ENCODE assay signal across 10 cellular contexts in the genomic region with DNA sequence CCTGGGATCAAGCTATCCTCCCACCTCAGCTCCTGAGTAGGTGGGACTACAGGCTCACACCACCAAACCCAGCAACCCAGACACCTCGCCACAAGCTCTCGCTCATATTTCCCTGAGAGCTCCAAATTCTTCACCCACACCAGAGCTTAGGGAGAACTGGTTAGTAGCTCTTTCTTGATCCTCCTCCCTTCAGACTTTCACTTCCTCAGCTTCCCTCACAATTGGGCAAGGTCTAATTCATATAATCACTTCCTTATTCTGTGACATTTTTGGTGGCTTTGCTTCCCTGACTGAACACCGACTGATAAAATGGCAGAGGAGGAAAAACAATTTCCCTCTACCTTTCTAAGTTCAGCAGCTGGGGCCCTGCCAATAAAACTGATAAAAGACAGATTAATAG.
DNase-seq lines count a peak whose midpoint lies in the region; ATAC-seq, FAIRE-seq and TF ChIP-seq lines count a peak whose summit lies in the region.
"Had no signal": no experiment of that assay in that cellular context is flagged by ENCODE, and none has a peak within 500 bp of the region (broad histone marks: within the 10 kb centered on the region; RNA-seq: fewer than 3 reads in every experiment).

No MANE protein-coding gene starts in this region.

- no peak overlapping the region for H3K4me3 Mint-ChIP-seq in activated T-helper 2 cell treated with anti-CD3 and anti-CD28 coated beads, Interferon-gamma antibody, Interleukin-2, Interleukin-4, amounts not matched to agents 10 μg/mL and 5 μg/mL and 100 μg/mL, durations not matched to agents 14 hours and 24 hours and 36 hours (ENCODE audit: low read depth)

- H3K4me1 ChIP-seq in right lobe of liver = no peaks in the 10 kb centered on the region
- no peaks in the 10 kb centered on the region for H3K4me1 ChIP-seq in HepG2 (ENCODE audit: insufficient read depth, low read length)
- H3K4me1 ChIP-seq in upper lobe of right lung = no peaks in the 10 kb centered on the region
- no peaks in the 10 kb centered on the region for H3K4me1 ChIP-seq in gastroesophageal sphincter

- TF ChIP-seq EP300 in HepG2 (IDR thresholded peaks at IDR 0.05; ENCODE audit: low read depth in 2 of 2, low read length in 2 of 2) = no peak
- no peak for TF ChIP-seq EP300 in HepG2 (CRISPR knock-in tag; IDR thresholded peaks at IDR 0.05; ENCODE audit: borderline replicate concordance)
- TF ChIP-seq EP300 in gastroesophageal sphincter (IDR thresholded peaks at IDR 0.05) = no peak

- CTCF ChIA-PET in HepG2 (lab: Yijun Ruan, JAX; ENCODE audit: low intra/inter-chr PET ratio, low total read pairs) = no interaction called here

- no peaks in the 10 kb centered on the region for H3K9me3 Mint-ChIP-seq in activated T-helper 2 cell treated with anti-CD3 and anti-CD28 coated beads, Interferon-gamma antibody, Interleukin-2, Interleukin-4, amounts not matched to agents 10 μg/mL and 5 μg/mL and 100 μg/mL, durations not matched to agents 14 hours and 24 hours and 36 hours

- 58% methylated on average over 3 of the region's 3 CpGs for WGBS in right lobe of liver (ENCODE audit: insufficient coverage, low coverage, low lambda C conversion rate, missing lambda C conversion rate)
- 31% methylated on average over 3 of the region's 3 CpGs for WGBS in HepG2 (ENCODE audit: low lambda C conversion rate)
- 74 to 100% methylated on average over 2 to 3 of the region's 3 CpGs for WGBS in gastroesophageal sphincter (ENCODE audit: low coverage in 1 of 2), 2 donors

- no peak overlapping the region for H3K9ac ChIP-seq in HepG2 (ENCODE audit: insufficient read depth, low read depth, low read length)

- H3K36me3 Mint-ChIP-seq in activated T-helper 2 cell treated with anti-CD3 and anti-CD28 coated beads, Interferon-gamma antibody, Interleukin-2, Interleukin-4, amounts not matched to agents 10 μg/mL and 5 μg/mL and 100 μg/mL, durations not matched to agents 14 hours and 24 hours and 36 hours (ENCODE audit: low read depth) = no peaks in the 10 kb centered on the region

- TF ChIP-seq CTCF in right lobe of liver (IDR thresholded peaks at IDR 0.05) (no peak), HepG2 (CRISPR knock-in tag; IDR thresholded peaks at IDR 0.05) (no peak), upper lobe of right lung (IDR thresholded peaks at IDR 0.05) (no peak), gastroesophageal sphincter (IDR thresholded peaks at IDR 0.05) (no peak)

- no TSS peak for BruUV-seq in HepG2 (replicated peaks; lab: Mats Ljungman, UMichigan)

- H3K27me3 ChIP-seq in right lobe of liver (no peaks in the 10 kb centered on the region), HepG2 (ENCODE audit: control insufficient read depth in 1 of 2, insufficient read depth in 2 of 2, low read length in 2 of 2) (no peaks in the 10 kb centered on the region), upper lobe of right lung (no peaks in the 10 kb centered on the region), gastroesophageal sphincter (no peaks in the 10 kb centered on the region)

- FAIRE-seq in HepG2 (lab: Jason Lieb, UNC) = no peak

- POLR2A ChIA-PET in HepG2 (lab: Yijun Ruan, JAX) = no interaction called here

- DNase-seq in right lobe of liver (no peak), HepG2 (ENCODE audit: low spot score) (no peak), NOMO-1 treated with dmso at 0.1 percent for 144 hours (lab: John Stamatoyannopoulos, UW; ENCODE audit: unreplicated experiment) (peak; percentile 95), upper lobe of right lung (no peak), NCI-H345 (lab: John Stamatoyannopoulos, UW) (no peak)
- DNase-seq in activated T-helper 2 cell treated with anti-CD3 and anti-CD28 coated beads, Interferon-gamma antibody, Interleukin-2, Interleukin-4, amounts not matched to agents 10 μg/mL and 5 μg/mL and 100 μg/mL, durations not matched to agents 14 hours and 24 hours and 36 hours (ENCODE audit: low spot score) = no peak
- DNase-seq: activated CD4-positive, alpha-beta T cell treated with anti-CD3 and anti-CD28 coated beads for 48 hours had no signal

- H3K27me3 Mint-ChIP-seq in activated T-helper 2 cell treated with anti-CD3 and anti-CD28 coated beads, Interferon-gamma antibody, Interleukin-2, Interleukin-4, amounts not matched to agents 10 μg/mL and 5 μg/mL and 100 μg/mL, durations not matched to agents 14 hours and 24 hours and 36 hours (ENCODE audit: low read depth) = peaks cover 17% of the 10 kb centered on the region

- H3K4me2 ChIP-seq in HepG2 (ENCODE audit: low read depth, low read length) = no peak overlapping the region

- H3K9me3 ChIP-seq in right lobe of liver (no peaks in the 10 kb centered on the region), HepG2 (ENCODE audit: low read length) (no peaks in the 10 kb centered on the region), upper lobe of right lung (no peaks in the 10 kb centered on the region), gastroesophageal sphincter (no peaks in the 10 kb centered on the region)

- no peaks in the 10 kb centered on the region for H3K4me1 Mint-ChIP-seq in activated T-helper 2 cell treated with anti-CD3 and anti-CD28 coated beads, Interferon-gamma antibody, Interleukin-2, Interleukin-4, amounts not matched to agents 10 μg/mL and 5 μg/mL and 100 μg/mL, durations not matched to agents 14 hours and 24 hours and 36 hours (ENCODE audit: low read depth)

- H3K27ac ChIP-seq in right lobe of liver (no peak overlapping the region), HepG2 (ENCODE audit: extremely low read length, insufficient read depth, low read length) (no peak overlapping the region), upper lobe of right lung (no peak overlapping the region), gastroesophageal sphincter (no peak overlapping the region)
- H3K27ac ChIP-seq: 22Rv1 had no signal

- H3K4me3 ChIP-seq in right lobe of liver (no peak overlapping the region), HepG2 (replicated peaks in 1 of 3; ENCODE audit: insufficient read depth in 1 of 3, low read depth in 2 of 3, low read length in 3 of 3) (no peak overlapping the region), upper lobe of right lung (no peak overlapping the region), gastroesophageal sphincter (no peak overlapping the region)

- H3K79me2 ChIP-seq in HepG2 (ENCODE audit: insufficient read depth, low read length) = no peaks in the 10 kb centered on the region

- peak in 3 of 4 donors; percentile 35 to 69 (median 53) for ATAC-seq in right lobe of liver
- no peak for ATAC-seq in HepG2
- ATAC-seq in HG02938 (IDR thresholded peaks at IDR 0.05; ENCODE audit: unreplicated experiment) = peak; percentile 95
- ATAC-seq in upper lobe of right lung = peak; percentile 89
- ATAC-seq in gastroesophageal sphincter = no peak

- H2AFZ ChIP-seq in HepG2 (ENCODE audit: low read length) = no peak overlapping the region

- H3K36me3 ChIP-seq in right lobe of liver (no peaks in the 10 kb centered on the region), HepG2 (replicated peaks in 1 of 2; ENCODE audit: control insufficient read depth in 1 of 2, insufficient read depth in 2 of 2, low read length in 2 of 2) (no peaks in the 10 kb centered on the region), upper lobe of right lung (no peaks in the 10 kb centered on the region), gastroesophageal sphincter (no peaks in the 10 kb centered on the region)

- in situ Hi-C loops in HepG2 (cut with HindIII; ENCODE audit: extremely low pct_ligation_motif_present, low pct_unique_long_range_greater_than_20kb) = no loop called here

- no peak for TF ChIP-seq RAD21 in HepG2 (CRISPR knock-in tag; IDR thresholded peaks at IDR 0.05)

- intact Hi-C loops in right lobe of liver (cut with DNase I) = no loop called here
- intact Hi-C loops in HepG2 (cut with micrococcal nuclease; ENCODE audit: unreplicated experiment) = no loop called here
- intact Hi-C loops in upper lobe of right lung (cut with DNase I) = no loop called here
- intact Hi-C loops in activated T-helper 2 cell treated with anti-CD3 and anti-CD28 coated beads, Interferon-gamma antibody, Interleukin-2, Interleukin-4, amounts not matched to agents 10 μg/mL and 5 μg/mL and 100 μg/mL, durations not matched to agents 14 hours and 24 hours and 36 hours (cut with micrococcal nuclease) = no loop called here

- TF ChIP-seq POLR2A in right lobe of liver (IDR thresholded peaks at IDR 0.05) = no peak
- no peak for TF ChIP-seq POLR2A in HepG2 (IDR thresholded peaks at IDR 0.05; ENCODE audit: insufficient read depth in 1 of 2, low read depth in 2 of 2, low read length in 2 of 2)
- no peak for TF ChIP-seq POLR2A in gastroesophageal sphincter (IDR thresholded peaks at IDR 0.05)

- no peak overlapping the region for H3K27ac Mint-ChIP-seq in activated T-helper 2 cell treated with anti-CD3 and anti-CD28 coated beads, Interferon-gamma antibody, Interleukin-2, Interleukin-4, amounts not matched to agents 10 μg/mL and 5 μg/mL and 100 μg/mL, durations not matched to agents 14 hours and 24 hours and 36 hours

- no peaks in the 10 kb centered on the region for H4K20me1 ChIP-seq in HepG2 (ENCODE audit: insufficient read depth, low read length)

TF ChIP-seq in HepG2, 621 proteins besides CTCF, POLR2A, EP300 and RAD21:
- no peak for TF ChIP-seq ZNF17 (CRISPR knock-in tag; IDR thresholded peaks at IDR 0.05)
- no peak for TF ChIP-seq ZFP90 (CRISPR knock-in tag; IDR thresholded peaks at IDR 0.05; ENCODE audit: borderline replicate concordance)
- TF ChIP-seq RXRB (CRISPR knock-in tag; IDR thresholded peaks at IDR 0.05; ENCODE audit: borderline replicate concordance) = no peak
- no peak for TF ChIP-seq SMYD3 (CRISPR knock-in tag; IDR thresholded peaks at IDR 0.05)
- no peak for TF ChIP-seq ZFP82 (CRISPR knock-in tag; IDR thresholded peaks at IDR 0.05; ENCODE audit: borderline replicate concordance)
- TF ChIP-seq ZNF768 (CRISPR knock-in tag; IDR thresholded peaks at IDR 0.05) = no peak
- no peak for TF ChIP-seq HOXA5 (CRISPR knock-in tag; IDR thresholded peaks at IDR 0.05)
- TF ChIP-seq, protein P1, sequence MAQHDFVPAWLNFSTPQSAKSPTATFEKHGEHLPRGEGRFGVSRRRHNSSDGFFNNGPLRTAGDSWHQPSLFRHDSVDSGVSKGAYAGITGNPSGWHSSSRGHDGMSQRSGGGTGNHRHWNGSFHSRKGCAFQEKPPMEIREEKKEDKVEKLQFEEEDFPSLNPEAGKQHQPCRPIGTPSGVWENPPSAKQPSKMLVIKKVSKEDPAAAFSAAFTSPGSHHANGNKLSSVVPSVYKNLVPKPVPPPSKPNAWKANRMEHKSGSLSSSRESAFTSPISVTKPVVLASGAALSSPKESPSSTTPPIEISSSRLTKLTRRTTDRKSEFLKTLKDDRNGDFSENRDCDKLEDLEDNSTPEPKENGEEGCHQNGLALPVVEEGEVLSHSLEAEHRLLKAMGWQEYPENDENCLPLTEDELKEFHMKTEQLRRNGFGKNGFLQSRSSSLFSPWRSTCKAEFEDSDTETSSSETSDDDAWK (CRISPR knock-in tag; IDR thresholded peaks at IDR 0.05) = no peak

Comparison
In these comparisons a context has a peak if more than half of its experiments do, and no peak if none do; other contexts are left out.
1. ATAC-seq: peak in right lobe of liver (3 of 4), HG02938 (single experiment) and upper lobe of right lung (single experiment); none in HepG2 (single experiment) and gastroesophageal sphincter (single experiment).